ENCODE assay signal across 23 cellular contexts in the genomic region with DNA sequence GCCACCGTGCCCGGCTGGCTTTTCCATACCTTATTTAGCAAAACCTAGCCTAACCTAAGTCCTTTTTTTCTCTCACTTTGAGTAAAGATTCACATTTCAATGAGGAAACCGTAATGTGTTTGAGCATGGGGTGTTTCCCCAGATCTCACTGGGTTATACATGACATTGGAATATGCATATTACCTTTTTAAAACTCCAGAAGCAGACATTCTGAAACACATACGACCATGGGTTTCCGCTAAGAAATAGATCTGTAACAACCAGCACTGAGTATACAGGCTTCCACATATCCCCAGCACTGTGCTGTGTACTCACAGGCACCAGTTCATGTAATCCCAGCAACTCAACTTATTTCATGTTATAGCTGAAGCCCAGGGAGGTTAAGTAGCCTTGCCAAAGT. TPM values are rescaled to one million over a fixed set of nuclear protein-coding genes. Genes with fewer than 3 reads are reported as not detected.
A peak's percentile ranks its signal among the peaks of the same experiment; 100 is the strongest.
DNase-seq lines count a peak whose midpoint lies in the region; ATAC-seq and TF ChIP-seq lines count a peak whose summit lies in the region.
"Had no signal": no experiment of that assay in that cellular context is flagged by ENCODE, and none has a peak within 500 bp of the region (broad histone marks: within the 10 kb centered on the region; RNA-seq: fewer than 3 reads in every experiment).

No MANE protein-coding gene starts in this region.

- H3K36me3 Mint-ChIP-seq in activated T-cell treated with anti-CD3 and anti-CD28 coated beads, Interleukin-2, amount 50 U/mL, for 72 hours (ENCODE audit: insufficient read depth in 2 of 2) = no peaks in the 10 kb centered on the region
- no peaks in the 10 kb centered on the region for H3K36me3 Mint-ChIP-seq in activated T-cell treated with anti-CD3 and anti-CD28 coated beads, Interleukin-2, amount 50 U/mL, for 4 hours (ENCODE audit: insufficient read depth)
- H3K36me3 Mint-ChIP-seq in activated CD8-positive, alpha-beta T cell treated with anti-CD3 and anti-CD28 coated beads, Interleukin-2, amount 10 ng/mL, durations not matched to agents 7 days and 5 days (ENCODE audit: low read depth) = no peaks in the 10 kb centered on the region
- no peaks in the 10 kb centered on the region for H3K36me3 Mint-ChIP-seq in nephron (ENCODE audit: low read depth)
- H3K36me3 Mint-ChIP-seq: naive thymus-derived CD8-positive, alpha-beta T cell had no signal

- H3K27me3 Mint-ChIP-seq in activated T-cell treated with anti-CD3 and anti-CD28 coated beads, Interleukin-2, amount 50 U/mL, for 72 hours (ENCODE audit: low read depth) = no peaks in the 10 kb centered on the region
- no peaks in the 10 kb centered on the region for H3K27me3 Mint-ChIP-seq in activated T-cell treated with anti-CD3 and anti-CD28 coated beads, Interleukin-2, amount 50 U/mL, for 4 hours (ENCODE audit: low read depth)
- H3K27me3 Mint-ChIP-seq in activated CD8-positive, alpha-beta T cell treated with anti-CD3 and anti-CD28 coated beads, Interleukin-2, amount 10 ng/mL, durations not matched to agents 7 days and 5 days (ENCODE audit: low read depth) = no peaks in the 10 kb centered on the region
- H3K27me3 Mint-ChIP-seq in nephron (ENCODE audit: low read depth) = peaks cover 5% of the 10 kb centered on the region
- H3K27me3 Mint-ChIP-seq in stimulated activated naive CD8-positive, alpha-beta T cell treated with anti-CD3 and anti-CD28 coated beads, Interleukin-15, amount 100 ng/mL, for 72 hours = no peaks in the 10 kb centered on the region

- H3K4me3 Mint-ChIP-seq in activated T-cell treated with anti-CD3 and anti-CD28 coated beads, Interleukin-2, amount 50 U/mL, for 72 hours = peak overlapping the region; percentile 40 to 47
- no peak overlapping the region for H3K4me3 Mint-ChIP-seq in activated T-cell treated with anti-CD3 and anti-CD28 coated beads, Interleukin-2, amount 50 U/mL, for 4 hours
- no peak overlapping the region for H3K4me3 Mint-ChIP-seq in activated CD8-positive, alpha-beta T cell treated with anti-CD3 and anti-CD28 coated beads, Interleukin-2, amount 10 ng/mL, durations not matched to agents 7 days and 5 days
- no peak overlapping the region for H3K4me3 Mint-ChIP-seq in nephron
- H3K4me3 Mint-ChIP-seq in stimulated activated naive CD8-positive, alpha-beta T cell treated with anti-CD3 and anti-CD28 coated beads, Interleukin-15, amount 100 ng/mL, for 72 hours = no peak overlapping the region
- H3K4me3 Mint-ChIP-seq: naive thymus-derived CD8-positive, alpha-beta T cell had no signal

- ATAC-seq in activated T-cell treated with anti-CD3 and anti-CD28 coated beads, Interleukin-2, amount 50 U/mL, for 72 hours (replicated peaks in 1 of 2) = peak; percentile 5 to 10
- no peak for ATAC-seq in activated T-cell treated with anti-CD3 and anti-CD28 coated beads, Interleukin-2, amount 50 U/mL, for 4 hours
- ATAC-seq in activated CD8-positive, alpha-beta T cell treated with anti-CD3 and anti-CD28 coated beads, Interleukin-2, amount 10 ng/mL, durations not matched to agents 7 days and 5 days = no peak
- peak; percentile 16 for ATAC-seq in stimulated activated naive CD8-positive, alpha-beta T cell treated with anti-CD3 and anti-CD28 coated beads, Interleukin-15, amount 100 ng/mL, for 72 hours
- ATAC-seq: foreskin keratinocyte; left lung; naive thymus-derived CD8-positive, alpha-beta T cell; right cardiac atrium; upper lobe of right lung had no signal

- no peak for TF ChIP-seq CTCF in nephron (IDR thresholded peaks at IDR 0.05; ENCODE audit: unreplicated experiment in 3 of 3)

- DNase-seq in activated T-cell treated with anti-CD3 and anti-CD28 coated beads, Interleukin-2, amount 50 U/mL, for 72 hours = no peak
- no peak for DNase-seq in activated T-cell treated with anti-CD3 and anti-CD28 coated beads, Interleukin-2, amount 50 U/mL, for 4 hours
- no peak for DNase-seq in activated CD8-positive, alpha-beta T cell treated with anti-CD3 and anti-CD28 coated beads, Interleukin-2, amount 10 ng/mL, durations not matched to agents 7 days and 5 days
- DNase-seq in stimulated activated naive CD8-positive, alpha-beta T cell treated with anti-CD3 and anti-CD28 coated beads, Interleukin-15, amount 100 ng/mL, for 72 hours = no peak
- DNase-seq in NCI-H510A treated with DMSO at 0.1 percent for 48 hours (lab: John Stamatoyannopoulos, UW) (no peak), HUDEP-2 (lab: John Stamatoyannopoulos, UW; ENCODE audit: unreplicated experiment in 76 of 76) (no peak), pons (ENCODE audit: low spot score) (no peak)
- DNase-seq: ACHN; activated gamma-delta T cell; brain microvascular endothelial cell; Caco-2; DMS79 treated with DMSO at 0.1 percent for 48 hours; effector CD8-positive, alpha-beta T cell; foreskin keratinocyte; naive thymus-derived CD8-positive, alpha-beta T cell; NCI-H1436 treated with DMSO at 0.1 percent for 48 hours; NCI-H446 treated with DMSO at 0.1 percent for 48 hours; Right ventricle myocardium superior; stimulated activated CD4-positive, alpha-beta T cell treated with anti-CD3 and anti-CD28 coated beads, Interleukin-4, amount 100 ng/mL, for 4 hours had no signal

- CTCF ChIA-PET in activated CD8-positive, alpha-beta T cell treated with anti-CD3 and anti-CD28 coated beads, Interleukin-2, amount 10 ng/mL, durations not matched to agents 7 days and 5 days (lab: Charles Lee) = no interaction called here

- peak overlapping the region; percentile 85 for H3K27ac Mint-ChIP-seq in activated T-cell treated with anti-CD3 and anti-CD28 coated beads, Interleukin-2, amount 50 U/mL, for 72 hours
- H3K27ac Mint-ChIP-seq in activated CD8-positive, alpha-beta T cell treated with anti-CD3 and anti-CD28 coated beads, Interleukin-2, amount 10 ng/mL, durations not matched to agents 7 days and 5 days = peak overlapping the region; percentile 52
- peak overlapping the region in 2 of 3 experiments; percentile 61 to 68 for H3K27ac Mint-ChIP-seq in nephron
- H3K27ac Mint-ChIP-seq in stimulated activated naive CD8-positive, alpha-beta T cell treated with anti-CD3 and anti-CD28 coated beads, Interleukin-15, amount 100 ng/mL, for 72 hours = no peak overlapping the region

- POLR2A ChIA-PET in activated CD8-positive, alpha-beta T cell treated with anti-CD3 and anti-CD28 coated beads, Interleukin-2, amount 10 ng/mL, durations not matched to agents 7 days and 5 days (lab: Charles Lee) = no interaction called here

- H3K4me1 Mint-ChIP-seq in activated T-cell treated with anti-CD3 and anti-CD28 coated beads, Interleukin-2, amount 50 U/mL, for 72 hours (ENCODE audit: low read depth) = peaks cover 61% of the 10 kb centered on the region
- H3K4me1 Mint-ChIP-seq in activated T-cell treated with anti-CD3 and anti-CD28 coated beads, Interleukin-2, amount 50 U/mL, for 4 hours (ENCODE audit: low read depth) = peaks cover 30% of the 10 kb centered on the region
- H3K4me1 Mint-ChIP-seq in activated CD8-positive, alpha-beta T cell treated with anti-CD3 and anti-CD28 coated beads, Interleukin-2, amount 10 ng/mL, durations not matched to agents 7 days and 5 days (ENCODE audit: low read depth) = peaks cover 40% of the 10 kb centered on the region
- peaks cover 44% of the 10 kb centered on the region for H3K4me1 Mint-ChIP-seq in nephron
- peaks cover 69% of the 10 kb centered on the region for H3K4me1 Mint-ChIP-seq in stimulated activated naive CD8-positive, alpha-beta T cell treated with anti-CD3 and anti-CD28 coated beads, Interleukin-15, amount 100 ng/mL, for 72 hours

- H3K9me3 Mint-ChIP-seq in activated T-cell treated with anti-CD3 and anti-CD28 coated beads, Interleukin-2, amount 50 U/mL, for 72 hours = no peaks in the 10 kb centered on the region
- no peaks in the 10 kb centered on the region for H3K9me3 Mint-ChIP-seq in activated T-cell treated with anti-CD3 and anti-CD28 coated beads, Interleukin-2, amount 50 U/mL, for 4 hours
- no peaks in the 10 kb centered on the region for H3K9me3 Mint-ChIP-seq in activated CD8-positive, alpha-beta T cell treated with anti-CD3 and anti-CD28 coated beads, Interleukin-2, amount 10 ng/mL, durations not matched to agents 7 days and 5 days (ENCODE audit: insufficient read depth)
- H3K9me3 Mint-ChIP-seq in nephron = no peaks in the 10 kb centered on the region
- no peaks in the 10 kb centered on the region for H3K9me3 Mint-ChIP-seq in stimulated activated naive CD8-positive, alpha-beta T cell treated with anti-CD3 and anti-CD28 coated beads, Interleukin-15, amount 100 ng/mL, for 72 hours
- H3K9me3 Mint-ChIP-seq: naive thymus-derived CD8-positive, alpha-beta T cell had no signal

RNA-seq across cellular contexts. Expression of a gene that starts 41.0 kb away (rescaled TPM):
- total RNA-seq in activated T-cell treated with anti-CD3 and anti-CD28 coated beads, Interleukin-2, amount 50 U/mL, for 72 hours = 100 to 1,000 TPM; 176 to 248 TPM
- total RNA-seq in activated T-cell treated with anti-CD3 and anti-CD28 coated beads, Interleukin-2, amount 50 U/mL, for 4 hours = 10 to 100 TPM; 71.5 to 98.6 (median 90.4) TPM
- 10 to 100 TPM; 37.3 to 40.9 TPM for total RNA-seq in activated CD8-positive, alpha-beta T cell treated with anti-CD3 and anti-CD28 coated beads, Interleukin-2, amount 10 ng/mL, durations not matched to agents 7 days and 5 days

Comparison
In these comparisons a context has a peak if more than half of its experiments do, and no peak if none do; other contexts are left out.
1. ATAC-seq: peak in activated T-cell treated with anti-CD3 and anti-CD28 coated beads, Interleukin-2, amount 50 U/mL, for 72 hours (2 of 2) and stimulated activated naive CD8-positive, alpha-beta T cell treated with anti-CD3 and anti-CD28 coated beads, Interleukin-15, amount 100 ng/mL, for 72 hours (single experiment); none in activated T-cell treated with anti-CD3 and anti-CD28 coated beads, Interleukin-2, amount 50 U/mL, for 4 hours (0 of 2) and activated CD8-positive, alpha-beta T cell treated with anti-CD3 and anti-CD28 coated beads, Interleukin-2, amount 10 ng/mL, durations not matched to agents 7 days and 5 days (single experiment).
2. H3K4me3 Mint-ChIP-seq: peak in activated T-cell treated with anti-CD3 and anti-CD28 coated beads, Interleukin-2, amount 50 U/mL, for 72 hours (2 of 2); none in activated T-cell treated with anti-CD3 and anti-CD28 coated beads, Interleukin-2, amount 50 U/mL, for 4 hours (single experiment), activated CD8-positive, alpha-beta T cell treated with anti-CD3 and anti-CD28 coated beads, Interleukin-2, amount 10 ng/mL, durations not matched to agents 7 days and 5 days (single experiment), nephron (0 of 3) and stimulated activated naive CD8-positive, alpha-beta T cell treated with anti-CD3 and anti-CD28 coated beads, Interleukin-15, amount 100 ng/mL, for 72 hours (0 of 2).
3. H3K27ac Mint-ChIP-seq: peak in activated T-cell treated with anti-CD3 and anti-CD28 coated beads, Interleukin-2, amount 50 U/mL, for 72 hours (single experiment), activated CD8-positive, alpha-beta T cell treated with anti-CD3 and anti-CD28 coated beads, Interleukin-2, amount 10 ng/mL, durations not matched to agents 7 days and 5 days (single experiment) and nephron (2 of 3); none in stimulated activated naive CD8-positive, alpha-beta T cell treated with anti-CD3 and anti-CD28 coated beads, Interleukin-15, amount 100 ng/mL, for 72 hours (0 of 2).